ENCODE assay signal across 2 cellular contexts in genomic region chr11:68014157-68014965, GRCh38.
TF ChIP-seq lines count a peak whose summit lies in the region.

No MANE protein-coding gene starts in this region.

TF ChIP-seq in HEK293, 187 proteins besides CTCF, POLR2A, EP300 and RAD21 (continued from another document):
- TF ChIP-seq, protein P1, sequence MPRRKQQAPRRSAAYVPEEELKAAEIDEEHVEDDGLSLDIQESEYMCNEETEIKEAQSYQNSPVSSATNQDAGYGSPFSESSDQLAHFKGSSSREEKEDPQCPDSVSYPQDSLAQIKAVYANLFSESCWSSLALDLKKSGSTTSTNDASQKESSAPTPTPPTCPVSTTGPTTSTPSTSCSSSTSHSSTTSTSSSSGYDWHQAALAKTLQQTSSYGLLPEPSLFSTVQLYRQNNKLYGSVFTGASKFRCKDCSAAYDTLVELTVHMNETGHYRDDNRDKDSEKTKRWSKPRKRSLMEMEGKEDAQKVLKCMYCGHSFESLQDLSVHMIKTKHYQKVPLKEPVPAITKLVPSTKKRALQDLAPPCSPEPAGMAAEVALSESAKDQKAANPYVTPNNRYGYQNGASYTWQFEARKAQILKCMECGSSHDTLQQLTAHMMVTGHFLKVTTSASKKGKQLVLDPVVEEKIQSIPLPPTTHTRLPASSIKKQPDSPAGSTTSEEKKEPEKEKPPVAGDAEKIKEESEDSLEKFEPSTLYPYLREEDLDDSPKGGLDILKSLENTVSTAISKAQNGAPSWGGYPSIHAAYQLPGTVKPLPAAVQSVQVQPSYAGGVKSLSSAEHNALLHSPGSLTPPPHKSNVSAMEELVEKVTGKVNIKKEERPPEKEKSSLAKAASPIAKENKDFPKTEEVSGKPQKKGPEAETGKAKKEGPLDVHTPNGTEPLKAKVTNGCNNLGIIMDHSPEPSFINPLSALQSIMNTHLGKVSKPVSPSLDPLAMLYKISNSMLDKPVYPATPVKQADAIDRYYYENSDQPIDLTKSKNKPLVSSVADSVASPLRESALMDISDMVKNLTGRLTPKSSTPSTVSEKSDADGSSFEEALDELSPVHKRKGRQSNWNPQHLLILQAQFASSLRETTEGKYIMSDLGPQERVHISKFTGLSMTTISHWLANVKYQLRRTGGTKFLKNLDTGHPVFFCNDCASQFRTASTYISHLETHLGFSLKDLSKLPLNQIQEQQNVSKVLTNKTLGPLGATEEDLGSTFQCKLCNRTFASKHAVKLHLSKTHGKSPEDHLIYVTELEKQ (tag by site-specific recombination; IDR thresholded peaks at IDR 0.05; ENCODE audit: borderline replicate concordance): no peak
- TF ChIP-seq ZNF513 (tag by site-specific recombination; IDR thresholded peaks at IDR 0.05): no peak
TF ChIP-seq in HEK293: peak in this region for 2.

TF ChIP-seq in SK-N-SH treated with all-trans-retinoic acid at 6 μM for 48 hours, 23 proteins besides CTCF, POLR2A, EP300 and RAD21 (continued from another document):
- TF ChIP-seq TOX (CRISPR knock-in tag; IDR thresholded peaks at IDR 0.05; ENCODE audit: borderline replicate concordance) (no peak), ESRRG (CRISPR knock-in tag; IDR thresholded peaks at IDR 0.05) (no peak), ZFP3 (CRISPR knock-in tag; IDR thresholded peaks at IDR 0.05) (no peak), ISL1 (CRISPR knock-in tag; IDR thresholded peaks at IDR 0.05) (no peak), ZC3H10 (CRISPR knock-in tag; IDR thresholded peaks at IDR 0.05) (no peak), SNAI2 (CRISPR knock-in tag; IDR thresholded peaks at IDR 0.05) (no peak)
- TF ChIP-seq, protein P2, sequence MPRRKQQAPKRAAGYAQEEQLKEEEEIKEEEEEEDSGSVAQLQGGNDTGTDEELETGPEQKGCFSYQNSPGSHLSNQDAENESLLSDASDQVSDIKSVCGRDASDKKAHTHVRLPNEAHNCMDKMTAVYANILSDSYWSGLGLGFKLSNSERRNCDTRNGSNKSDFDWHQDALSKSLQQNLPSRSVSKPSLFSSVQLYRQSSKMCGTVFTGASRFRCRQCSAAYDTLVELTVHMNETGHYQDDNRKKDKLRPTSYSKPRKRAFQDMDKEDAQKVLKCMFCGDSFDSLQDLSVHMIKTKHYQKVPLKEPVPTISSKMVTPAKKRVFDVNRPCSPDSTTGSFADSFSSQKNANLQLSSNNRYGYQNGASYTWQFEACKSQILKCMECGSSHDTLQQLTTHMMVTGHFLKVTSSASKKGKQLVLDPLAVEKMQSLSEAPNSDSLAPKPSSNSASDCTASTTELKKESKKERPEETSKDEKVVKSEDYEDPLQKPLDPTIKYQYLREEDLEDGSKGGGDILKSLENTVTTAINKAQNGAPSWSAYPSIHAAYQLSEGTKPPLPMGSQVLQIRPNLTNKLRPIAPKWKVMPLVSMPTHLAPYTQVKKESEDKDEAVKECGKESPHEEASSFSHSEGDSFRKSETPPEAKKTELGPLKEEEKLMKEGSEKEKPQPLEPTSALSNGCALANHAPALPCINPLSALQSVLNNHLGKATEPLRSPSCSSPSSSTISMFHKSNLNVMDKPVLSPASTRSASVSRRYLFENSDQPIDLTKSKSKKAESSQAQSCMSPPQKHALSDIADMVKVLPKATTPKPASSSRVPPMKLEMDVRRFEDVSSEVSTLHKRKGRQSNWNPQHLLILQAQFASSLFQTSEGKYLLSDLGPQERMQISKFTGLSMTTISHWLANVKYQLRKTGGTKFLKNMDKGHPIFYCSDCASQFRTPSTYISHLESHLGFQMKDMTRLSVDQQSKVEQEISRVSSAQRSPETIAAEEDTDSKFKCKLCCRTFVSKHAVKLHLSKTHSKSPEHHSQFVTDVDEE (CRISPR knock-in tag; IDR thresholded peaks at IDR 0.05): no peak
TF ChIP-seq in SK-N-SH treated with all-trans-retinoic acid at 6 μM for 48 hours: peak in this region for 0.
